In genomic region chr7:158808126-158808525, GRCh38 we compare ENCODE assay signal across 18 cellular contexts. TPM values are rescaled to one million over a fixed set of nuclear protein-coding genes. Genes with fewer than 3 reads are reported as not detected.
DNase-seq lines count a peak whose midpoint lies in the region; ATAC-seq and TF ChIP-seq lines count a peak whose summit lies in the region.
"Had no signal": no experiment of that assay in that cellular context is flagged by ENCODE, and none has a peak within 500 bp of the region (broad histone marks: within the 10 kb centered on the region; RNA-seq: fewer than 3 reads in every experiment).

No MANE protein-coding gene starts in this region.

- H3K4me1 Mint-ChIP-seq in activated T-cell treated with anti-CD3 and anti-CD28 coated beads, Interleukin-2, amount 50 U/mL, for 24 hours (ENCODE audit: low read depth) = peaks cover 82% of the 10 kb centered on the region
- H3K4me1 Mint-ChIP-seq in activated T-cell treated with anti-CD3 and anti-CD28 coated beads, Interleukin-2, amount 50 U/mL, for 4 hours (ENCODE audit: low read depth) = peaks cover 66% of the 10 kb centered on the region
- H3K4me1 Mint-ChIP-seq in CD4-positive, alpha-beta T cell (ENCODE audit: low read depth) = peaks cover 87% of the 10 kb centered on the region

- H3K4me1 ChIP-seq in esophagus squamous epithelium (peaks cover 15 to 51% (median 26%) of the 10 kb centered on the region in 3 donors), rectal smooth muscle tissue (ENCODE audit: control insufficient read depth, insufficient read depth, low read length) (peaks cover 13% of the 10 kb centered on the region), tibial artery (peaks cover 0 to 63% (median 34%) of the 10 kb centered on the region in 4 donors)

- H3K4me3 ChIP-seq in esophagus squamous epithelium (no peak overlapping the region), rectal smooth muscle tissue (ENCODE audit: low read length) (no peak overlapping the region), tibial artery (no peak overlapping the region)
- H3K4me3 ChIP-seq: PC-9 had no signal

- intact Hi-C loops in CD4-positive, alpha-beta T cell (cut with DNase I, micrococcal nuclease) = no loop called here
- intact Hi-C loops in esophagus squamous epithelium (cut with DNase I) (no loop called here), tibial artery (cut with DNase I; ENCODE audit: low total_unique reads) (no loop called here)

- no peak for TF ChIP-seq CTCF in CD4-positive, alpha-beta T cell (IDR thresholded peaks at IDR 0.05)
- TF ChIP-seq CTCF in esophagus squamous epithelium (IDR thresholded peaks at IDR 0.05) (no peak), tibial artery (IDR thresholded peaks at IDR 0.05) (no peak)

- H3K4me3 Mint-ChIP-seq in activated T-cell treated with anti-CD3 and anti-CD28 coated beads, Interleukin-2, amount 50 U/mL, for 24 hours = no peak overlapping the region
- H3K4me3 Mint-ChIP-seq in activated T-cell treated with anti-CD3 and anti-CD28 coated beads, Interleukin-2, amount 50 U/mL, for 4 hours = no peak overlapping the region
- H3K4me3 Mint-ChIP-seq in CD4-positive, alpha-beta T cell = peak overlapping the region; percentile 11
- H3K4me3 Mint-ChIP-seq: H9 had no signal

- POLR2A ChIA-PET in CD4-positive, alpha-beta T cell (lab: Charles Lee) = interaction anchor here (1.1 kb wide), 1 partner anchor 21 kb away, joined by 4 read pairs; no protein-coding TSS in a partner anchor

- peaks cover 62% of the 10 kb centered on the region for H3K36me3 Mint-ChIP-seq in activated T-cell treated with anti-CD3 and anti-CD28 coated beads, Interleukin-2, amount 50 U/mL, for 24 hours (ENCODE audit: low read depth)
- H3K36me3 Mint-ChIP-seq in activated T-cell treated with anti-CD3 and anti-CD28 coated beads, Interleukin-2, amount 50 U/mL, for 4 hours (ENCODE audit: insufficient read depth) = peaks cover 40% of the 10 kb centered on the region
- peaks cover 87% of the 10 kb centered on the region for H3K36me3 Mint-ChIP-seq in CD4-positive, alpha-beta T cell (ENCODE audit: low read depth)

- no peak for TF ChIP-seq POLR2A in esophagus squamous epithelium (IDR thresholded peaks at IDR 0.05)

- WGBS in esophagus squamous epithelium, 2 donors = 91 to 95% methylated on average over 18 of the region's 18 CpGs

- H3K9ac ChIP-seq in rectal smooth muscle tissue (ENCODE audit: low read length) = no peak overlapping the region

- no peaks in the 10 kb centered on the region for H3K27me3 ChIP-seq in CD4-positive, alpha-beta T cell (ENCODE audit: control insufficient read depth, insufficient read depth, low read length)
- no peaks in the 10 kb centered on the region for H3K27me3 ChIP-seq in esophagus squamous epithelium
- no peaks in the 10 kb centered on the region for H3K27me3 ChIP-seq in rectal smooth muscle tissue (ENCODE audit: control insufficient read depth, insufficient read depth, low read length)
- H3K27me3 ChIP-seq in tibial artery = no peaks in the 10 kb centered on the region

- CTCF ChIA-PET in CD4-positive, alpha-beta T cell (lab: Charles Lee) = interaction anchor here (1.2 kb wide), 1 partner anchor 21 kb away, joined by 3 read pairs; no protein-coding TSS in a partner anchor

- peak overlapping the region; percentile 69 for H3K27ac Mint-ChIP-seq in activated T-cell treated with anti-CD3 and anti-CD28 coated beads, Interleukin-2, amount 50 U/mL, for 24 hours
- peak overlapping the region; percentile 97 for H3K27ac Mint-ChIP-seq in CD4-positive, alpha-beta T cell
- H3K27ac Mint-ChIP-seq: H9 had no signal

- H3K27me3 Mint-ChIP-seq in activated T-cell treated with anti-CD3 and anti-CD28 coated beads, Interleukin-2, amount 50 U/mL, for 24 hours = no peaks in the 10 kb centered on the region
- no peaks in the 10 kb centered on the region for H3K27me3 Mint-ChIP-seq in activated T-cell treated with anti-CD3 and anti-CD28 coated beads, Interleukin-2, amount 50 U/mL, for 4 hours (ENCODE audit: low read depth)
- no peaks in the 10 kb centered on the region for H3K27me3 Mint-ChIP-seq in CD4-positive, alpha-beta T cell

- H3K9me3 ChIP-seq in CD4-positive, alpha-beta T cell (ENCODE audit: control insufficient read depth, low read length) = no peaks in the 10 kb centered on the region
- H3K9me3 ChIP-seq in esophagus squamous epithelium = no peaks in the 10 kb centered on the region
- no peaks in the 10 kb centered on the region for H3K9me3 ChIP-seq in tibial artery

- no peak overlapping the region for H3K27ac ChIP-seq in CD4-positive, alpha-beta T cell (ENCODE audit: low read depth, low read length)
- H3K27ac ChIP-seq in esophagus squamous epithelium = peak overlapping the region in 3 of 4 donors; percentile 40 to 49 (median 42)
- peak overlapping the region; percentile 56 for H3K27ac ChIP-seq in rectal smooth muscle tissue (ENCODE audit: low read depth, low read length)
- peak overlapping the region in 1 of 2 donors; percentile 23 for H3K27ac ChIP-seq in tibial artery
- H3K27ac ChIP-seq: HL-60 had no signal

- no peak for ATAC-seq in activated T-cell treated with anti-CD3 and anti-CD28 coated beads, Interleukin-2, amount 50 U/mL, for 4 hours
- no peak for ATAC-seq in CD4-positive, alpha-beta T cell (ENCODE audit: poor library complexity)
- ATAC-seq in HG03139 (IDR thresholded peaks at IDR 0.05; ENCODE audit: unreplicated experiment) = no peak

- peaks cover 0 to 46% (median 8%) of the 10 kb centered on the region in 3 donors for H3K36me3 ChIP-seq in esophagus squamous epithelium
- no peaks in the 10 kb centered on the region for H3K36me3 ChIP-seq in rectal smooth muscle tissue (ENCODE audit: control insufficient read depth, insufficient read depth, low read length)
- peaks cover 6 to 12% (median 9%) of the 10 kb centered on the region in 3 donors for H3K36me3 ChIP-seq in tibial artery

- H3K9me3 Mint-ChIP-seq in activated T-cell treated with anti-CD3 and anti-CD28 coated beads, Interleukin-2, amount 50 U/mL, for 24 hours = peaks cover 6% of the 10 kb centered on the region
- H3K9me3 Mint-ChIP-seq in activated T-cell treated with anti-CD3 and anti-CD28 coated beads, Interleukin-2, amount 50 U/mL, for 4 hours = no peaks in the 10 kb centered on the region
- H3K9me3 Mint-ChIP-seq in CD4-positive, alpha-beta T cell = no peaks in the 10 kb centered on the region

- DNase-seq in activated T-cell treated with anti-CD3 and anti-CD28 coated beads, Interleukin-2, amount 50 U/mL, for 24 hours = no peak
- DNase-seq in activated T-cell treated with anti-CD3 and anti-CD28 coated beads, Interleukin-2, amount 50 U/mL, for 4 hours = no peak
- DNase-seq in CD4-positive, alpha-beta T cell = no peak
- DNase-seq in esophagus squamous epithelium (lab: John Stamatoyannopoulos, UW) (no peak), tibial artery (no peak), GF-D8 (lab: John Stamatoyannopoulos, UW) (no peak)
- DNase-seq: 8988T, DMS79 treated with DMSO at 0.1 percent for 48 hours, H9, MV-4-11, NCI-H1417 treated with DMSO at 0.1 percent for 48 hours, NCI-H2081, NCI-H510A, NCI-H82, PC-9 had no signal

RNA-seq across cellular contexts. Expression of gene ESYT2, which starts 21.2 kb away (rescaled TPM):
- 10 to 100 TPM; 48.7 to 59.7 (median 57.1) TPM for total RNA-seq in activated T-cell treated with anti-CD3 and anti-CD28 coated beads, Interleukin-2, amount 50 U/mL, for 4 hours
- total RNA-seq in CD4-positive, alpha-beta T cell = 100 to 1,000 TPM; 106 to 112 TPM
- 10 to 100 TPM; 52.1 to 94.2 (median 60.5) TPM for total RNA-seq in esophagus squamous epithelium

RNA-seq across cellular contexts. Expression of gene DYNC2I1, which starts 48.2 kb away (rescaled TPM):
- 1 to 10 TPM; 6.2 to 7.6 (median 6.3) TPM for total RNA-seq in activated T-cell treated with anti-CD3 and anti-CD28 coated beads, Interleukin-2, amount 50 U/mL, for 4 hours
- total RNA-seq in CD4-positive, alpha-beta T cell = 10 to 100 TPM; 12.9 to 14.1 TPM
- 10 to 100 TPM in 1 of 4 donors, 1 to 10 TPM in 3; 6.4 to 15.1 (median 7.3) TPM for total RNA-seq in esophagus squamous epithelium
